Comparison of ENCODE assay signal across 14 cellular contexts in genomic region chr2:152613235-152613634, GRCh38.
DNase-seq lines count a peak whose midpoint lies in the region; ATAC-seq and TF ChIP-seq lines count a peak whose summit lies in the region.
"Had no signal": no experiment of that assay in that cellular context is flagged by ENCODE, and none has a peak within 500 bp of the region (broad histone marks: within the 10 kb centered on the region; RNA-seq: fewer than 3 reads in every experiment).

No MANE protein-coding gene starts in this region.

- H3K4me1 ChIP-seq in thyroid gland (peaks cover 0 to 14% of the 10 kb centered on the region in 2 donors), trophoblast cell (ENCODE audit: control insufficient read depth in 1 of 2, insufficient read depth in 2 of 2, low read length in 2 of 2) (no peaks in the 10 kb centered on the region)

- no peak overlapping the region for H3K4me3 ChIP-seq in GM12865 (ENCODE audit: low read depth, low read length)
- no peak overlapping the region for H3K4me3 ChIP-seq in thyroid gland (replicated peaks in 1 of 3)
- H3K4me3 ChIP-seq in trophoblast cell (ENCODE audit: low read depth, low read length) = no peak overlapping the region
- H3K4me3 ChIP-seq: upper lobe of left lung had no signal

- H3K79me2 ChIP-seq in trophoblast cell (ENCODE audit: control insufficient read depth, insufficient read depth, low read length, poor library complexity) = no peaks in the 10 kb centered on the region

- no peak overlapping the region for H3K23ac ChIP-seq in trophoblast cell (ENCODE audit: low read length)

- H3K14ac ChIP-seq in trophoblast cell (ENCODE audit: low read length) = no peak overlapping the region

- H3K36me3 Mint-ChIP-seq in memory B cell = no peaks in the 10 kb centered on the region

- H3K79me1 ChIP-seq in trophoblast cell (ENCODE audit: low read length) = no peaks in the 10 kb centered on the region

- H3K4me1 Mint-ChIP-seq in memory B cell = peaks cover 18% of the 10 kb centered on the region

- no peak overlapping the region for H2AK5ac ChIP-seq in trophoblast cell (ENCODE audit: low read length)

- H3K27me3 Mint-ChIP-seq in memory B cell = no peaks in the 10 kb centered on the region
- H3K27me3 Mint-ChIP-seq: central memory CD8-positive, alpha-beta T cell had no signal

- H3K36me3 ChIP-seq in thyroid gland (peaks cover 0 to 4% of the 10 kb centered on the region in 2 donors), trophoblast cell (ENCODE audit: control insufficient read depth in 1 of 2, insufficient read depth in 2 of 2, low read length in 2 of 2) (peaks cover 0 to 3% of the 10 kb centered on the region in 2 experiments)

- no peak overlapping the region for H4K8ac ChIP-seq in trophoblast cell (ENCODE audit: low read depth, low read length)

- H4K91ac ChIP-seq in trophoblast cell (ENCODE audit: low read depth, low read length) = no peak overlapping the region

- DNase-seq in GM12865 (ENCODE audit: low read depth) = peak; percentile 38
- DNase-seq in NCI-H2029 (lab: John Stamatoyannopoulos, UW) = peak; percentile 15
- no peak for DNase-seq in memory B cell (ENCODE audit: low spot score in 2 of 2)
- DNase-seq in GDM1 (lab: John Stamatoyannopoulos, UW) = no peak
- no peak for DNase-seq in thyroid gland
- no peak for DNase-seq in hippocampal formation (lab: John Stamatoyannopoulos, UW)
- no peak for DNase-seq in trophoblast cell
- DNase-seq: activated CD8-positive, alpha-beta memory T cell treated with anti-CD3 and anti-CD28 coated beads, Interleukin-2, amount 50 U/mL, for 48 hours; stimulated activated CD4-positive, alpha-beta T cell treated with anti-CD3 and anti-CD28 coated beads, Interleukin-1b, Interleukin-23, amount 100 ng/mL, for 48 hours; T-helper 1 cell had no signal

- no peak overlapping the region for H2BK120ac ChIP-seq in trophoblast cell (ENCODE audit: insufficient read depth, low read length, poor library complexity)

- H3K27ac ChIP-seq in thyroid gland (no peak overlapping the region), trophoblast cell (ENCODE audit: low read depth, low read length) (no peak overlapping the region)

- TF ChIP-seq CTCF in GM12865 (IDR thresholded peaks at IDR 0.05; ENCODE audit: insufficient read depth, low read depth, low read length, missing control alignments) (no peak), thyroid gland (IDR thresholded peaks at IDR 0.05) (no peak)

- no peak overlapping the region for H3K18ac ChIP-seq in trophoblast cell (ENCODE audit: low read length)

- no peaks in the 10 kb centered on the region for H3K9me3 Mint-ChIP-seq in memory B cell
- H3K9me3 Mint-ChIP-seq: central memory CD8-positive, alpha-beta T cell; nephron had no signal

- intact Hi-C loops in thyroid gland (cut with DNase I) = no loop called here

- no peak overlapping the region for H4K12ac ChIP-seq in trophoblast cell (ENCODE audit: low read depth, low read length)

- H3K27me3 ChIP-seq in thyroid gland (no peaks in the 10 kb centered on the region), trophoblast cell (ENCODE audit: insufficient read depth, low read length) (no peaks in the 10 kb centered on the region)
- H3K27me3 ChIP-seq: upper lobe of left lung had no signal

- no peak overlapping the region for H3K4ac ChIP-seq in trophoblast cell (ENCODE audit: low read depth, low read length)

- no peak for TF ChIP-seq POLR2A in thyroid gland (IDR thresholded peaks at IDR 0.05)

- peak; percentile 44 for ATAC-seq in GM21717 (IDR thresholded peaks at IDR 0.05; ENCODE audit: unreplicated experiment)
- ATAC-seq in memory B cell (ENCODE audit: low read depth) = no peak

- no peak overlapping the region for H3K9ac ChIP-seq in trophoblast cell (ENCODE audit: low read length)

- H3K9me3 ChIP-seq in thyroid gland (no peaks in the 10 kb centered on the region), trophoblast cell (ENCODE audit: insufficient read depth, low read depth, low read length) (no peaks in the 10 kb centered on the region)
- H3K9me3 ChIP-seq: upper lobe of left lung had no signal

- no peak overlapping the region for H3K4me2 ChIP-seq in trophoblast cell (ENCODE audit: low read length)

- H2BK12ac ChIP-seq in trophoblast cell (ENCODE audit: low read length) = no peak overlapping the region

- H2BK5ac ChIP-seq in trophoblast cell (ENCODE audit: low read depth, low read length, poor library complexity) = no peak overlapping the region

- H3K4me3 Mint-ChIP-seq in memory B cell = no peak overlapping the region
- H3K4me3 Mint-ChIP-seq: central memory CD8-positive, alpha-beta T cell; nephron had no signal

- H3K27ac Mint-ChIP-seq in memory B cell = peak overlapping the region; percentile 31
- H3K27ac Mint-ChIP-seq: nephron had no signal

- no peak overlapping the region for H2AFZ ChIP-seq in trophoblast cell (ENCODE audit: insufficient read depth, low read length, poor library complexity)

- WGBS in thyroid gland, 2 donors = 92 to 94% methylated on average over 2 of the region's 2 CpGs
- no CpG with 5 or more reads among the region's 2 CpGs for WGBS in trophoblast cell (ENCODE audit: extremely low coverage, insufficient coverage, insufficient read length)

Comparison
In these comparisons a context has a peak if more than half of its experiments do, and no peak if none do; other contexts are left out.
1. DNase-seq: peak in GM12865 (single experiment) and NCI-H2029 (single experiment); none in memory B cell (0 of 2), GDM1 (single experiment), thyroid gland (0 of 2), hippocampal formation (0 of 2) and trophoblast cell (0 of 2).